In genomic region chr5:123000731-123001130, GRCh38 we compare ENCODE assay signal across 15 cellular contexts. TPM values are rescaled to one million over a fixed set of nuclear protein-coding genes. Genes with fewer than 3 reads are reported as not detected.
A peak's percentile ranks its signal among the peaks of the same experiment; 100 is the strongest.
DNase-seq lines count a peak whose midpoint lies in the region.
"Had no signal": no experiment of that assay in that cellular context is flagged by ENCODE, and none has a peak within 500 bp of the region (broad histone marks: within the 10 kb centered on the region; RNA-seq: fewer than 3 reads in every experiment).

No MANE protein-coding gene starts in this region.

- DNase-seq in COLO668 (lab: John Stamatoyannopoulos, UW; ENCODE audit: unreplicated experiment) (peak; percentile 29), NCI-H1105 (lab: John Stamatoyannopoulos, UW) (peak; percentile 15), NCI-H2196 (lab: John Stamatoyannopoulos, UW; ENCODE audit: unreplicated experiment) (peak; percentile 15), SHP77 treated with DMSO at 0.1 percent for 48 hours (lab: John Stamatoyannopoulos, UW) (peak; percentile 74), SK-N-DZ (ENCODE audit: low spot score) (no peak), SIG-M5 (lab: John Stamatoyannopoulos, UW) (no peak)
- no peak for DNase-seq in stimulated activated naive CD4-positive, alpha-beta T cell treated with Interleukin-2 at 50 U/mL for 16 hours (lab: John Stamatoyannopoulos, UW)
- no peak for DNase-seq in activated CD4-positive, alpha-beta T cell treated with anti-CD3 and anti-CD28 coated beads, Interleukin-2, amount 50 U/mL, for 4 hours
- DNase-seq: activated CD4-positive, alpha-beta T cell treated with anti-CD3 and anti-CD28 coated beads, Interleukin-2, amount 50 U/mL, for 1 hour; activated effector memory CD4-positive, alpha-beta T cell treated with Interleukin-2 at 50 U/mL for 16 hours; brain microvascular endothelial cell; Calu3; colonic mucosa; left cardiac atrium; natural killer cell had no signal

RNA-seq across cellular contexts. Expression of gene PPIC, which starts 35.8 kb away (rescaled TPM):
- polyA plus RNA-seq in SK-N-DZ (2014; cell fraction: cytosol; rRNA removed) = not detected in 2 replicates
- 0.24 TPM in 1 of 2 replicates, not detected in the other for polyA plus RNA-seq in SK-N-DZ (2014; cell fraction: nucleus; rRNA removed)

Comparison
In these comparisons a context has a peak if more than half of its experiments do, and no peak if none do; other contexts are left out.
1. DNase-seq: peak in COLO668 (single experiment), NCI-H1105 (single experiment), NCI-H2196 (single experiment) and SHP77 treated with DMSO at 0.1 percent for 48 hours (single experiment); none in stimulated activated naive CD4-positive, alpha-beta T cell treated with Interleukin-2 at 50 U/mL for 16 hours (single experiment), activated CD4-positive, alpha-beta T cell treated with anti-CD3 and anti-CD28 coated beads, Interleukin-2, amount 50 U/mL, for 4 hours (0 of 2), SK-N-DZ (single experiment) and SIG-M5 (single experiment).